ENCODE assay signal across 16 cellular contexts in the genomic region with DNA sequence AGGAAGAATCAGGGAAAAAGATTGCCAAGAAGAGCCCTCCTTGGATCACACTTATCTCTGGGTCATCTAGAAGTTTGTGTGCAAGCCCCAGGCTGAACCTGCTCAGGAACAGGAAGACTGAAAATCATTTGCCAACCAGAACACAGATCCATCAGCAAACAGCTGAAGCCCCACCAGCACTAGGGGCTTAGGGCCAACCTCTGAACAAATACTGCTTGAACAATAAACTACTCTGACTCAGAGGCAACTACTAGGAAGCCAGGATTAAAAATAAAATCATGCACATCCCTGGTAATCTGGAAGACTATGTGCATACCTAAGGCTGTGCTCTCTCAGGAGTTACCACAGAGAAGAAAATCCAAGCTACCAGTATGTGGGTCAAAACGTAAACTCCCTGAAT. TPM values are rescaled to one million over a fixed set of nuclear protein-coding genes. Genes with fewer than 3 reads are reported as not detected.
DNase-seq lines count a peak whose midpoint lies in the region; TF ChIP-seq lines count a peak whose summit lies in the region.
"Had no signal": no experiment of that assay in that cellular context is flagged by ENCODE, and none has a peak within 500 bp of the region (broad histone marks: within the 10 kb centered on the region; RNA-seq: fewer than 3 reads in every experiment).

No MANE protein-coding gene starts in this region.

- DNase-seq in DMS53 (lab: John Stamatoyannopoulos, UW) (peak; percentile 75), MG63 (peak; percentile 17), islet precursor cell (peak; percentile 51), tibial artery (no peak), SKM-1 (lab: John Stamatoyannopoulos, UW; ENCODE audit: unreplicated experiment) (no peak), NCI-H146 (lab: John Stamatoyannopoulos, UW) (no peak), NCI-H748 (lab: John Stamatoyannopoulos, UW; ENCODE audit: unreplicated experiment) (no peak)
- DNase-seq: DND-41, KBM-7, MV-4-11, NCI-H1417 treated with DMSO at 0.1 percent for 48 hours, NCI-H1930, NCI-H526, SHP77 had no signal

- H3K4me1 ChIP-seq in tibial artery, result peaks cover 0 to 38% (median 26%) of the 10 kb centered on the region in 4 donors

- H3K36me3 ChIP-seq in MG63 (no peaks in the 10 kb centered on the region), tibial artery (no peaks in the 10 kb centered on the region)

- H3K27ac ChIP-seq in tibial artery, result peak overlapping the region; percentile 3 to 7
- H3K27ac ChIP-seq: SK-N-MC had no signal

- intact Hi-C loops in tibial artery (cut with DNase I; ENCODE audit: low total_unique reads), result no loop called here

- H3K27me3 ChIP-seq in MG63, result peaks cover 7% of the 10 kb centered on the region
- H3K27me3 ChIP-seq in tibial artery, result no peaks in the 10 kb centered on the region

- no peak overlapping the region for H3K4me3 ChIP-seq in MG63
- no peak overlapping the region for H3K4me3 ChIP-seq in tibial artery
- H3K4me3 ChIP-seq: SK-N-MC had no signal

- no peaks in the 10 kb centered on the region for H3K9me3 ChIP-seq in MG63
- H3K9me3 ChIP-seq in tibial artery, result no peaks in the 10 kb centered on the region

- no peak for TF ChIP-seq CTCF in tibial artery (IDR thresholded peaks at IDR 0.05)

RNA-seq across cellular contexts. Expression of a gene that starts 15.8 kb away (rescaled TPM):
- total RNA-seq in MG63 (2014; rRNA removed; shearing (Covaris generic); ENCODE audit: low replicate concordance), result not detected in 2 replicates
- total RNA-seq: HepG2 had no signal

Comparison
In these comparisons a context has a peak if more than half of its experiments do, and no peak if none do; other contexts are left out.
1. DNase-seq: peak in DMS53 (single experiment), MG63 (single experiment) and islet precursor cell (single experiment); none in tibial artery (0 of 2), SKM-1 (single experiment), NCI-H146 (single experiment) and NCI-H748 (single experiment).